In the genomic region with DNA sequence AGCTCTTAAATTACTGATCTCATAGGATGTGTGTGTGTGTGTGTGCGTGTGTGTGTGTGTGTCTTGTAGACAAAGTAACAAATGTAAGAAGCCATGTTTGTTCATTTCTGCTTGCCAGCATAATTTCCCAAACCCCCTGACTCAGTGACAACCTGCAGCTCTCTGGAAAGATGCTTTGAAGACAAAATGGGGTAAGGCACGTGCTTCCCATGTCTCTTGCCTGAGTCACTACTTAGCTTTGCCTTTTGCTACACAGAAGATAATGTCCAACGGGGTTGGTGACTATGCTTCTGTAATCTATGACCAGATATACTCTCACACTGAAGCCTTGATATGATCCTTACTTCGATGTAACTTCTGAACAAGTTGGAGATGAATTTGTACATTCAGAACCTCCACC, we compare ENCODE assay signal across 27 cellular contexts.
"Had no signal": no experiment of that assay in that cellular context is flagged by ENCODE, and none has a peak within 500 bp of the region (broad histone marks: within the 10 kb centered on the region; RNA-seq: fewer than 3 reads in every experiment).

No MANE protein-coding gene starts in this region.

- DNase-seq: activated CD4-positive, alpha-beta memory T cell treated with anti-CD3 and anti-CD28 coated beads, Interleukin-2, amount 10 ng/mL, durations not matched to agents 7 days and 5 days; activated CD4-positive, alpha-beta T cell treated with anti-CD3 and anti-CD28 coated beads for 36 hours; activated CD8-positive, alpha-beta memory T cell treated with anti-CD3 and anti-CD28 coated beads, Interleukin-2, amount 10 ng/mL, durations not matched to agents 7 days and 5 days; activated naive CD4-positive, alpha-beta T cell; activated naive CD8-positive, alpha-beta T cell treated with anti-CD3 and anti-CD28 coated beads for 36 hours; amygdala; central memory CD4-positive, alpha-beta T cell; endodermal cell; gastrocnemius medialis; heart left ventricle; kidney glomerular epithelial cell; left ventricle myocardium inferior; mammary epithelial cell; midbrain; nucleus accumbens; right cardiac atrium had no signal

- H3K27ac Mint-ChIP-seq: activated CD4-positive, alpha-beta memory T cell treated with anti-CD3 and anti-CD28 coated beads, Interleukin-2, amount 10 ng/mL, durations not matched to agents 7 days and 5 days; activated CD4-positive, alpha-beta T cell treated with anti-CD3 and anti-CD28 coated beads for 36 hours; activated CD8-positive, alpha-beta memory T cell treated with anti-CD3 and anti-CD28 coated beads, Interleukin-2, amount 10 ng/mL, durations not matched to agents 7 days and 5 days; activated naive CD8-positive, alpha-beta T cell treated with anti-CD3 and anti-CD28 coated beads for 36 hours; activated T-helper 17 cell treated with anti-CD3 and anti-CD28 coated beads, Interleukin-2, amount 50 U/mL, for 72 hours; brain; endodermal cell; nephron; stimulated activated naive CD8-positive, alpha-beta T cell treated with anti-CD3 and anti-CD28 coated beads, Interleukin-15, Interleukin-2, amounts not matched to agents 100 ng/mL and 50 ng/mL, for 24 hours; T-helper 2 cell treated with Interferon-gamma antibody and Interleukin-4, amounts not matched to agents 5 μg/mL and 100 μg/mL, for 36 hours; WTC11 had no signal

- H3K4me1 Mint-ChIP-seq: activated CD4-positive, alpha-beta memory T cell treated with anti-CD3 and anti-CD28 coated beads, Interleukin-2, amount 10 ng/mL, durations not matched to agents 7 days and 5 days; activated CD4-positive, alpha-beta T cell treated with anti-CD3 and anti-CD28 coated beads for 36 hours; activated CD8-positive, alpha-beta memory T cell treated with anti-CD3 and anti-CD28 coated beads, Interleukin-2, amount 10 ng/mL, durations not matched to agents 7 days and 5 days; activated naive CD8-positive, alpha-beta T cell treated with anti-CD3 and anti-CD28 coated beads for 36 hours; activated T-helper 17 cell treated with anti-CD3 and anti-CD28 coated beads, Interleukin-2, amount 50 U/mL, for 72 hours had no signal

- H3K4me1 ChIP-seq: gastrocnemius medialis, heart left ventricle, left ventricle myocardium inferior, tibial nerve, vagina had no signal

- FAIRE-seq: colon, TTC549 had no signal

- H3K4me3 ChIP-seq: gastrocnemius medialis, heart left ventricle, left ventricle myocardium inferior, skin epidermis, tibial nerve, vagina had no signal

- H3K9me3 Mint-ChIP-seq: activated CD4-positive, alpha-beta memory T cell treated with anti-CD3 and anti-CD28 coated beads, Interleukin-2, amount 10 ng/mL, durations not matched to agents 7 days and 5 days; activated T-helper 17 cell treated with anti-CD3 and anti-CD28 coated beads, Interleukin-2, amount 50 U/mL, for 72 hours; stimulated activated naive CD8-positive, alpha-beta T cell treated with anti-CD3 and anti-CD28 coated beads, Interleukin-15, Interleukin-2, amounts not matched to agents 100 ng/mL and 50 ng/mL, for 24 hours; T-helper 2 cell treated with Interferon-gamma antibody and Interleukin-4, amounts not matched to agents 5 μg/mL and 100 μg/mL, for 36 hours had no signal

- H3K27me3 ChIP-seq: gastrocnemius medialis, heart left ventricle, tibial nerve, vagina had no signal

- H3K9me3 ChIP-seq: gastrocnemius medialis had no signal

- H3K36me3 Mint-ChIP-seq: activated CD8-positive, alpha-beta memory T cell treated with anti-CD3 and anti-CD28 coated beads, Interleukin-2, amount 10 ng/mL, durations not matched to agents 7 days and 5 days; activated naive CD8-positive, alpha-beta T cell treated with anti-CD3 and anti-CD28 coated beads for 36 hours had no signal

- H3K27me3 Mint-ChIP-seq: activated CD4-positive, alpha-beta memory T cell treated with anti-CD3 and anti-CD28 coated beads, Interleukin-2, amount 10 ng/mL, durations not matched to agents 7 days and 5 days; activated CD8-positive, alpha-beta memory T cell treated with anti-CD3 and anti-CD28 coated beads, Interleukin-2, amount 10 ng/mL, durations not matched to agents 7 days and 5 days; activated naive CD8-positive, alpha-beta T cell treated with anti-CD3 and anti-CD28 coated beads for 36 hours; activated T-helper 17 cell treated with anti-CD3 and anti-CD28 coated beads, Interleukin-2, amount 50 U/mL, for 72 hours had no signal

- H3K4me3 Mint-ChIP-seq: activated CD4-positive, alpha-beta memory T cell treated with anti-CD3 and anti-CD28 coated beads, Interleukin-2, amount 10 ng/mL, durations not matched to agents 7 days and 5 days; activated CD4-positive, alpha-beta T cell treated with anti-CD3 and anti-CD28 coated beads for 36 hours; activated CD8-positive, alpha-beta memory T cell treated with anti-CD3 and anti-CD28 coated beads, Interleukin-2, amount 10 ng/mL, durations not matched to agents 7 days and 5 days; activated naive CD8-positive, alpha-beta T cell treated with anti-CD3 and anti-CD28 coated beads for 36 hours; activated T-helper 17 cell treated with anti-CD3 and anti-CD28 coated beads, Interleukin-2, amount 50 U/mL, for 72 hours; brain; endodermal cell; nephron; stimulated activated naive CD8-positive, alpha-beta T cell treated with anti-CD3 and anti-CD28 coated beads, Interleukin-15, Interleukin-2, amounts not matched to agents 100 ng/mL and 50 ng/mL, for 24 hours; T-helper 2 cell treated with Interferon-gamma antibody and Interleukin-4, amounts not matched to agents 5 μg/mL and 100 μg/mL, for 36 hours; WTC11 had no signal

- H3K36me3 ChIP-seq: gastrocnemius medialis, heart left ventricle, left ventricle myocardium inferior, tibial nerve, vagina had no signal

- H3K27ac ChIP-seq: gastrocnemius medialis, heart left ventricle, left ventricle myocardium inferior, skin epidermis, tibial nerve, vagina had no signal

- ATAC-seq: activated CD4-positive, alpha-beta T cell treated with anti-CD3 and anti-CD28 coated beads for 36 hours; activated CD8-positive, alpha-beta memory T cell treated with anti-CD3 and anti-CD28 coated beads, Interleukin-2, amount 10 ng/mL, durations not matched to agents 7 days and 5 days; activated T-helper 17 cell treated with anti-CD3 and anti-CD28 coated beads, Interleukin-2, amount 50 U/mL, for 72 hours; gastrocnemius medialis; heart left ventricle; right cardiac atrium; WTC11 had no signal
